In the genomic region with DNA sequence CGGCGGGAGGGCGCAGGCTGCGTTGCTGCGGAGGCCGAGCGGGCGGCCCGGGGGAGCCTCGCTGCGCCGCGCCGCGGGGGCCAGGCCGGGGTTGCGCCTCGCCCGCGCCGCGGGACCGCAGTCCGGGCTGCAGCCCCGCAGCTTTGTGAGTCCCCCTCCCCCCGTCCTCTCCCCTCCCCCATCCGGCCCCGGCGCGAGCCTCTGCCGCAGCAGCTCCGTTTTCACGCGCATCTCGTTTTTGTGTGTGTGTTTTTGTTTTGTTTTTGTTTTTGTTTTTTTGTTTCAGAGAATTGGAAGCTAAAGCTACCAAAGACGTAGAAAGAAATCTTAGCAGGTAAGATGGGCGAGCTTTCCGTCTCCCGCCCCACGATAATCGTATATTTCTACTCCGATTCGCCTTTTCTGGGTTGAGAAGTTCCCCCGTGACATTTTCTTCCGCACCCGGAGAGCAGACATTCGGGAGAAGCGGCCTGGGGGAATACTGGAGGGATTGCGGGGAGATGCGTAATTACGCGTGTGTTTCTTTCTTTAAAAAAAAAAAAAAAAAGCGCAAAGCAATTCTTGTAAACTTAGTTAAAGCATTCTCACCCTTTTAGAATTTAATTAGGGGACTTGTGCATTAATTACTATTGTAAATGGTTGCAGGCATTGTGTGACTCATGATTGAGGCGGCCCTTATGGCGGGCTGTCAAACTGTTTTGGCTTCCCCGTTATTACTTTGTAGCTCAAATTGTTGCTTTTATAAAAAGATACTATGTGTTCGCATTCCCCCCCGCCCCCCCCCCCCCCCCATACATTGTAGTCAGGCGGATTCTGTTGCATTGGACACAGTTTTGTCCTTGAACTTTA, we compare ENCODE assay signal across 8 cellular contexts. TPM values are rescaled to one million over a fixed set of nuclear protein-coding genes. Genes with fewer than 3 reads are reported as not detected.
DNase-seq lines count a peak whose midpoint lies in the region; ATAC-seq, FAIRE-seq and TF ChIP-seq lines count a peak whose summit lies in the region.

No MANE protein-coding gene starts in this region.

- no peak overlapping the region for H3T11ph ChIP-seq in H9 (ENCODE audit: low read length)

- CTCF ChIA-PET in RWPE1 (lab: Yijun Ruan, JAX): interaction anchor here (0.6 kb wide), 2 partner anchors 14 to 405 kb away, joined by 3 read pairs; no protein-coding TSS in a partner anchor

- no peak overlapping the region for H2AK5ac ChIP-seq in H9 (ENCODE audit: insufficient read length, low read length)

- no peaks in the 10 kb centered on the region for H3K36me3 ChIP-seq in small intestine (ENCODE audit: control insufficient read depth in 2 of 2, insufficient read depth in 2 of 2, low read length in 2 of 2)

- peaks cover 43% of the 10 kb centered on the region for H3K79me2 ChIP-seq in H9 (ENCODE audit: insufficient read depth, low read length)

- H3K4me3 ChIP-seq in astrocyte of the cerebellum (ENCODE audit: low read depth, low read length) (peak overlapping the region; percentile 59), iPS-18c (ENCODE audit: insufficient read depth, low read depth, low read length) (peak overlapping the region; percentile 81), small intestine (ENCODE audit: low read depth in 1 of 2, low read length in 2 of 2) (peak overlapping the region; percentile 99 to 100)

- peaks cover 26 to 37% (median 31%) of the 10 kb centered on the region in 3 experiments for H3K36me3 Mint-ChIP-seq in H9 (ENCODE audit: insufficient read depth in 1 of 3, low read depth in 3 of 3)

- no peak overlapping the region for H2BK20ac ChIP-seq in H9 (ENCODE audit: low read depth, low read length, poor library complexity, severe bottlenecking)

- peak overlapping the region; percentile 97 for H3K4me3 Mint-ChIP-seq in H9

- no peak overlapping the region for H2BK15ac ChIP-seq in H9 (ENCODE audit: low read depth, low read length)

- DNase-seq in D341Med (ENCODE audit: low spot score) (peak; percentile 76), H9 (no peak), RWPE1 (ENCODE audit: low spot score) (peak; percentile 49), astrocyte of the cerebellum (ENCODE audit: low read depth) (no peak), small intestine (peak; percentile 25), SKM-1 (lab: John Stamatoyannopoulos, UW; ENCODE audit: unreplicated experiment) (no peak)

- no peaks in the 10 kb centered on the region for H3K9me3 ChIP-seq in H9 (ENCODE audit: control insufficient read depth, low read depth, low read length)
- no peaks in the 10 kb centered on the region for H3K9me3 ChIP-seq in iPS-18c (ENCODE audit: control insufficient read depth, insufficient read depth, low read length)
- no peaks in the 10 kb centered on the region for H3K9me3 ChIP-seq in small intestine (ENCODE audit: control insufficient read depth, low read depth)

- no peak overlapping the region for H2BK12ac ChIP-seq in H9 (ENCODE audit: insufficient read length, low read depth, low read length)

- peak overlapping the region; percentile 98 to 99 (median 99) for H3K27ac Mint-ChIP-seq in H9

- no peaks in the 10 kb centered on the region for H3K27me3 Mint-ChIP-seq in H9 (ENCODE audit: low read depth)

- no peak for FAIRE-seq in small intestine (lab: Jason Lieb, UNC)

- H3K4ac ChIP-seq in H9 (ENCODE audit: low read depth, low read length): no peak overlapping the region; the same call in 1 of the 2 replicates

- H3K27ac ChIP-seq in H9 (ENCODE audit: insufficient read length, low read depth, low read length) (no peak overlapping the region), RWPE1 (peak overlapping the region; percentile 97), small intestine (ENCODE audit: low read depth in 1 of 2, low read length in 1 of 2) (peak overlapping the region; percentile 97 to 98)

- H2BK5ac ChIP-seq in H9 (ENCODE audit: insufficient read length, low read length): no peak overlapping the region

- peak overlapping the region; percentile 68; the same call in 1 of the 2 replicates for H3K14ac ChIP-seq in H9 (ENCODE audit: insufficient read depth, low read length)

- no peak overlapping the region for H4K5ac ChIP-seq in H9 (ENCODE audit: insufficient read length, low read depth, low read length)

- in situ Hi-C loops in astrocyte of the cerebellum (cut with HindIII; ENCODE audit: low sequenced_read_pairs): no loop called here

- peaks cover 8% of the 10 kb centered on the region; the same call in 1 of the 2 replicates for H3K4me1 ChIP-seq in H9 (ENCODE audit: insufficient read depth, low read length)
- peaks cover 0 to 9% of the 10 kb centered on the region in 2 donors for H3K4me1 ChIP-seq in small intestine (ENCODE audit: control insufficient read depth in 2 of 2, insufficient read depth in 1 of 2, low read depth in 1 of 2, low read length in 1 of 2)

- peak overlapping the region; percentile 95 for H3K9ac ChIP-seq in H9 (ENCODE audit: extremely low read depth, insufficient read length, low read length)

- H2AFZ ChIP-seq in H9 (ENCODE audit: low read length): no peak overlapping the region

- no peak overlapping the region for H2BK120ac ChIP-seq in H9 (ENCODE audit: low read depth, low read length, poor library complexity, severe bottlenecking)

- no peaks in the 10 kb centered on the region for H4K20me1 ChIP-seq in H9 (ENCODE audit: control insufficient read depth, insufficient read depth, insufficient read length)

- WGBS in H9 (ENCODE audit: extremely low coverage, insufficient read length, low lambda C conversion rate): no CpG with 5 or more reads among the region's 59 CpGs
- 0 to 1% (median 0%) methylated on average over 33 to 59 of the region's 59 CpGs for WGBS in small intestine, 3 donors

- H3K79me1 ChIP-seq in H9 (ENCODE audit: insufficient read depth, low read depth, low read length, poor library complexity, severe bottlenecking): no peaks in the 10 kb centered on the region

- H3K23me2 ChIP-seq in H9 (ENCODE audit: insufficient read length, low read depth, low read length, poor library complexity, severe bottlenecking): peaks cover 4% of the 10 kb centered on the region

- H3K18ac ChIP-seq in H9 (ENCODE audit: insufficient read length, low read depth, low read length): no peak overlapping the region

- no peak for ATAC-seq in GM18502 (IDR thresholded peaks at IDR 0.05; ENCODE audit: poor library complexity, unreplicated experiment)

- H3K56ac ChIP-seq in H9 (ENCODE audit: insufficient read length, low read depth, low read length): no peak overlapping the region

- H3K9me3 Mint-ChIP-seq in H9: peaks cover 0 to 4% of the 10 kb centered on the region in 2 experiments; a peak in 1 of 5 replicates

- no peak for TF ChIP-seq CTCF in H9 (conservative IDR thresholded peaks at IDR 0.05)
- TF ChIP-seq CTCF in RWPE1 (conservative IDR thresholded peaks at IDR 0.05; ENCODE audit: low read depth): no peak
- TF ChIP-seq CTCF in astrocyte of the cerebellum (IDR thresholded peaks at IDR 0.05; ENCODE audit: low read depth, low read length, missing control alignments): no peak

- POLR2A ChIA-PET in RWPE1 (lab: Yijun Ruan, JAX; ENCODE audit: low non-redundant PET): interaction anchor here (0.6 to 0.7 kb wide), 3 partner anchors 57 to 1243 kb away, joined by 6 to 7 read pairs (median 6); no protein-coding TSS in a partner anchor

- H3K4me1 Mint-ChIP-seq in H9: peaks cover 40 to 52% of the 10 kb centered on the region in 2 experiments

- H3K27me3 ChIP-seq in H9 (ENCODE audit: insufficient read depth, low read length) (no peaks in the 10 kb centered on the region), small intestine (ENCODE audit: control insufficient read depth in 2 of 2, insufficient read depth in 2 of 2, low read length in 2 of 2) (no peaks in the 10 kb centered on the region)

- H3K23ac ChIP-seq in H9 (ENCODE audit: insufficient read length, low read depth, low read length): no peak overlapping the region

- H4K8ac ChIP-seq in H9 (replicated peaks; ENCODE audit: insufficient read length, low read depth, low read length): no peak overlapping the region

- H4K91ac ChIP-seq in H9 (ENCODE audit: insufficient read length, low read depth, low read length): no peak overlapping the region

- H3K4me2 ChIP-seq in H9 (ENCODE audit: insufficient read depth, insufficient read length, low read length): peak overlapping the region; percentile 41

RNA-seq across cellular contexts. Expression of a gene that starts 0.7 kb away (rescaled TPM):
- total RNA-seq in H9 (2021): 106 and 114 TPM in 2 replicates
- polyA plus RNA-seq in small intestine: 10 to 100 TPM in 2 of 3 donors, 1 to 10 TPM in 1; 8.1 to 15.9 (median 12.4) TPM

Comparison
In these comparisons a context has a peak if more than half of its experiments do, and no peak if none do; other contexts are left out.
1. DNase-seq: peak in D341Med (single experiment), RWPE1 (single experiment) and small intestine (single experiment); none in H9 (single experiment), astrocyte of the cerebellum (single experiment) and SKM-1 (single experiment).
2. Peak in every context shown above with its lines, with median percentiles within 50 percentile points of each other: H3K4me3 ChIP-seq.